In the genomic region with DNA sequence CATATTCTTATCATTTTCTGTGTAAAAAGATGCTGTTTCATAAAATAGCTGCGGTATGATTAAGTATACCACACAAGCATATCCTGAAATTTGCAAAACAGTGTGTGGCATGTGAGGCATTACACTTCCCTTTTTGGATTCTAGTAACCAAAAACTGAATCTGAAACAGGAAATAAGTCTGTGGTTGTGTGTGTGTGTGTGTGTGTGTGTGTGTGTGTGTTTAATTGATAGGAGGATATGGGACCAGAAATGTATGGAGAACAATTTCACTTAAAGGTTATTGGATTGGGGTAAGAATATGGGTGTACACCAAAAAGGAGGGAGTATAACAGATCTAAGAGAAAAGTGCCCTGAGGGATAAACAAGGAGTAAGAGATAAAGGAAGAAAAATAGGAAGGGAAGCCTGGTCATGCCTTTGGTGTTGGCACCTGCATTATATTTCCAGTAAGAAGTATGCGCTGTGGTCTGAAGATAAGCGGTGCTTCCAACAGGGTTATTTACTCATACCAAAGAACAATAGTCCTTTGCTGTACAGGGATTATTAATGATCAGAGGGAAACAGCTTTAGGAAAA, we compare ENCODE assay signal across 2 cellular contexts.
TF ChIP-seq lines count a peak whose summit lies in the region.

No MANE protein-coding gene starts in this region.

TF ChIP-seq in SK-N-SH, 30 proteins besides CTCF, POLR2A, EP300 and RAD21:
- TF ChIP-seq, protein P1, sequence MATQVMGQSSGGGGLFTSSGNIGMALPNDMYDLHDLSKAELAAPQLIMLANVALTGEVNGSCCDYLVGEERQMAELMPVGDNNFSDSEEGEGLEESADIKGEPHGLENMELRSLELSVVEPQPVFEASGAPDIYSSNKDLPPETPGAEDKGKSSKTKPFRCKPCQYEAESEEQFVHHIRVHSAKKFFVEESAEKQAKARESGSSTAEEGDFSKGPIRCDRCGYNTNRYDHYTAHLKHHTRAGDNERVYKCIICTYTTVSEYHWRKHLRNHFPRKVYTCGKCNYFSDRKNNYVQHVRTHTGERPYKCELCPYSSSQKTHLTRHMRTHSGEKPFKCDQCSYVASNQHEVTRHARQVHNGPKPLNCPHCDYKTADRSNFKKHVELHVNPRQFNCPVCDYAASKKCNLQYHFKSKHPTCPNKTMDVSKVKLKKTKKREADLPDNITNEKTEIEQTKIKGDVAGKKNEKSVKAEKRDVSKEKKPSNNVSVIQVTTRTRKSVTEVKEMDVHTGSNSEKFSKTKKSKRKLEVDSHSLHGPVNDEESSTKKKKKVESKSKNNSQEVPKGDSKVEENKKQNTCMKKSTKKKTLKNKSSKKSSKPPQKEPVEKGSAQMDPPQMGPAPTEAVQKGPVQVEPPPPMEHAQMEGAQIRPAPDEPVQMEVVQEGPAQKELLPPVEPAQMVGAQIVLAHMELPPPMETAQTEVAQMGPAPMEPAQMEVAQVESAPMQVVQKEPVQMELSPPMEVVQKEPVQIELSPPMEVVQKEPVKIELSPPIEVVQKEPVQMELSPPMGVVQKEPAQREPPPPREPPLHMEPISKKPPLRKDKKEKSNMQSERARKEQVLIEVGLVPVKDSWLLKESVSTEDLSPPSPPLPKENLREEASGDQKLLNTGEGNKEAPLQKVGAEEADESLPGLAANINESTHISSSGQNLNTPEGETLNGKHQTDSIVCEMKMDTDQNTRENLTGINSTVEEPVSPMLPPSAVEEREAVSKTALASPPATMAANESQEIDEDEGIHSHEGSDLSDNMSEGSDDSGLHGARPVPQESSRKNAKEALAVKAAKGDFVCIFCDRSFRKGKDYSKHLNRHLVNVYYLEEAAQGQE (IDR thresholded peaks at IDR 0.05; ENCODE audit: low read depth, low read length) = no peak
- peak; percentile 2; the same call in 1 of the 2 replicates for TF ChIP-seq FOSL2 (IDR thresholded peaks at IDR 0.05; ENCODE audit: borderline replicate concordance, low read depth)
TF ChIP-seq in SK-N-SH: peak in this region for 1.

TF ChIP-seq in SK-N-SH treated with all-trans-retinoic acid at 6 μM for 48 hours, 23 proteins besides CTCF, POLR2A, EP300 and RAD21 (continued from another document):
- TF ChIP-seq, protein P2, sequence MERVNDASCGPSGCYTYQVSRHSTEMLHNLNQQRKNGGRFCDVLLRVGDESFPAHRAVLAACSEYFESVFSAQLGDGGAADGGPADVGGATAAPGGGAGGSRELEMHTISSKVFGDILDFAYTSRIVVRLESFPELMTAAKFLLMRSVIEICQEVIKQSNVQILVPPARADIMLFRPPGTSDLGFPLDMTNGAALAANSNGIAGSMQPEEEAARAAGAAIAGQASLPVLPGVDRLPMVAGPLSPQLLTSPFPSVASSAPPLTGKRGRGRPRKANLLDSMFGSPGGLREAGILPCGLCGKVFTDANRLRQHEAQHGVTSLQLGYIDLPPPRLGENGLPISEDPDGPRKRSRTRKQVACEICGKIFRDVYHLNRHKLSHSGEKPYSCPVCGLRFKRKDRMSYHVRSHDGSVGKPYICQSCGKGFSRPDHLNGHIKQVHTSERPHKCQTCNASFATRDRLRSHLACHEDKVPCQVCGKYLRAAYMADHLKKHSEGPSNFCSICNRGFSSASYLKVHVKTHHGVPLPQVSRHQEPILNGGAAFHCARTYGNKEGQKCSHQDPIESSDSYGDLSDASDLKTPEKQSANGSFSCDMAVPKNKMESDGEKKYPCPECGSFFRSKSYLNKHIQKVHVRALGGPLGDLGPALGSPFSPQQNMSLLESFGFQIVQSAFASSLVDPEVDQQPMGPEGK (CRISPR knock-in tag; IDR thresholded peaks at IDR 0.05; ENCODE audit: borderline replicate concordance) = no peak
- TF ChIP-seq TOX (CRISPR knock-in tag; IDR thresholded peaks at IDR 0.05; ENCODE audit: borderline replicate concordance) (no peak), BACH2 (CRISPR knock-in tag; IDR thresholded peaks at IDR 0.05; ENCODE audit: borderline replicate concordance) (no peak)
- TF ChIP-seq, protein P3, sequence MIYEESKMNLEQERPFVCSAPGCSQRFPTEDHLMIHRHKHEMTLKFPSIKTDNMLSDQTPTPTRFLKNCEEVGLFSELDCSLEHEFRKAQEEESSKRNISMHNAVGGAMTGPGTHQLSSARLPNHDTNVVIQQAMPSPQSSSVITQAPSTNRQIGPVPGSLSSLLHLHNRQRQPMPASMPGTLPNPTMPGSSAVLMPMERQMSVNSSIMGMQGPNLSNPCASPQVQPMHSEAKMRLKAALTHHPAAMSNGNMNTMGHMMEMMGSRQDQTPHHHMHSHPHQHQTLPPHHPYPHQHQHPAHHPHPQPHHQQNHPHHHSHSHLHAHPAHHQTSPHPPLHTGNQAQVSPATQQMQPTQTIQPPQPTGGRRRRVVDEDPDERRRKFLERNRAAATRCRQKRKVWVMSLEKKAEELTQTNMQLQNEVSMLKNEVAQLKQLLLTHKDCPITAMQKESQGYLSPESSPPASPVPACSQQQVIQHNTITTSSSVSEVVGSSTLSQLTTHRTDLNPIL (CRISPR knock-in tag; IDR thresholded peaks at IDR 0.05; ENCODE audit: low read depth) = no peak
- TF ChIP-seq, protein P4, sequence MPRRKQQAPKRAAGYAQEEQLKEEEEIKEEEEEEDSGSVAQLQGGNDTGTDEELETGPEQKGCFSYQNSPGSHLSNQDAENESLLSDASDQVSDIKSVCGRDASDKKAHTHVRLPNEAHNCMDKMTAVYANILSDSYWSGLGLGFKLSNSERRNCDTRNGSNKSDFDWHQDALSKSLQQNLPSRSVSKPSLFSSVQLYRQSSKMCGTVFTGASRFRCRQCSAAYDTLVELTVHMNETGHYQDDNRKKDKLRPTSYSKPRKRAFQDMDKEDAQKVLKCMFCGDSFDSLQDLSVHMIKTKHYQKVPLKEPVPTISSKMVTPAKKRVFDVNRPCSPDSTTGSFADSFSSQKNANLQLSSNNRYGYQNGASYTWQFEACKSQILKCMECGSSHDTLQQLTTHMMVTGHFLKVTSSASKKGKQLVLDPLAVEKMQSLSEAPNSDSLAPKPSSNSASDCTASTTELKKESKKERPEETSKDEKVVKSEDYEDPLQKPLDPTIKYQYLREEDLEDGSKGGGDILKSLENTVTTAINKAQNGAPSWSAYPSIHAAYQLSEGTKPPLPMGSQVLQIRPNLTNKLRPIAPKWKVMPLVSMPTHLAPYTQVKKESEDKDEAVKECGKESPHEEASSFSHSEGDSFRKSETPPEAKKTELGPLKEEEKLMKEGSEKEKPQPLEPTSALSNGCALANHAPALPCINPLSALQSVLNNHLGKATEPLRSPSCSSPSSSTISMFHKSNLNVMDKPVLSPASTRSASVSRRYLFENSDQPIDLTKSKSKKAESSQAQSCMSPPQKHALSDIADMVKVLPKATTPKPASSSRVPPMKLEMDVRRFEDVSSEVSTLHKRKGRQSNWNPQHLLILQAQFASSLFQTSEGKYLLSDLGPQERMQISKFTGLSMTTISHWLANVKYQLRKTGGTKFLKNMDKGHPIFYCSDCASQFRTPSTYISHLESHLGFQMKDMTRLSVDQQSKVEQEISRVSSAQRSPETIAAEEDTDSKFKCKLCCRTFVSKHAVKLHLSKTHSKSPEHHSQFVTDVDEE (CRISPR knock-in tag; IDR thresholded peaks at IDR 0.05) = no peak
